Comparison of ENCODE assay signal across 8 cellular contexts in genomic region chr19:55586976-55587668, GRCh38. TPM values are rescaled to one million over a fixed set of nuclear protein-coding genes. Genes with fewer than 3 reads are reported as not detected.
DNase-seq lines count a peak whose midpoint lies in the region; ATAC-seq, FAIRE-seq and TF ChIP-seq lines count a peak whose summit lies in the region.

No MANE protein-coding gene starts in this region.

- H3K4me1 Mint-ChIP-seq in activated CD8-positive, alpha-beta memory T cell treated with anti-CD3 and anti-CD28 coated beads, Interleukin-2, amount 10 ng/mL, durations not matched to agents 7 days and 5 days = peaks cover 13% of the 10 kb centered on the region

- H3K36me3 Mint-ChIP-seq in activated CD8-positive, alpha-beta memory T cell treated with anti-CD3 and anti-CD28 coated beads, Interleukin-2, amount 10 ng/mL, durations not matched to agents 7 days and 5 days = no peaks in the 10 kb centered on the region

- H3K9ac ChIP-seq in H1 (replicated peaks in 1 of 4; ENCODE audit: extremely low read depth in 1 of 4, low read depth in 3 of 4, low read length in 3 of 4) (0 out of 7 replicates have a peak overlapping the region, but pooled peaks of 2 of the 4 experiments have one; percentile 8 to 20), mesenchymal stem cell (ENCODE audit: low read length) (peak overlapping the region; percentile 69)

- H3K27ac Mint-ChIP-seq in activated CD8-positive, alpha-beta memory T cell treated with anti-CD3 and anti-CD28 coated beads, Interleukin-2, amount 10 ng/mL, durations not matched to agents 7 days and 5 days = no peak overlapping the region

- no peaks in the 10 kb centered on the region; a peak in 1 of 7 replicates for H3K27me3 ChIP-seq in H1 (replicated peaks in 1 of 4; ENCODE audit: control insufficient read depth in 3 of 4, extremely low read depth in 1 of 4, insufficient read depth in 3 of 4, low read length in 3 of 4)
- H3K27me3 ChIP-seq in mesenchymal stem cell (ENCODE audit: control insufficient read depth in 1 of 2, insufficient read depth in 1 of 2, low read length in 2 of 2) = no peaks in the 10 kb centered on the region

- no peak overlapping the region for H2BK12ac ChIP-seq in H1 (ENCODE audit: low read depth, low read length)
- H2BK12ac ChIP-seq in mesenchymal stem cell (ENCODE audit: low read length in 2 of 2) = peak overlapping the region; percentile 49 to 73

- H3K4me3 ChIP-seq in H1 (ENCODE audit: extremely low read depth in 1 of 4, insufficient read depth in 2 of 4, low read depth in 3 of 4, low read length in 4 of 4) = peak overlapping the region; percentile 43 to 61 (median 50)
- H3K4me3 ChIP-seq in mesenchymal stem cell (ENCODE audit: insufficient read depth in 1 of 2, low read depth in 1 of 2, low read length in 2 of 2) = peak overlapping the region; percentile 30 to 78

- H3K56ac ChIP-seq in H1 (replicated peaks; ENCODE audit: insufficient read length, low read depth, low read length) = no peak overlapping the region

- CTCF ChIA-PET in activated CD8-positive, alpha-beta memory T cell treated with anti-CD3 and anti-CD28 coated beads, Interleukin-2, amount 10 ng/mL, durations not matched to agents 7 days and 5 days (lab: Charles Lee) = interaction anchor here (0.8 to 1.6 kb wide), 5 partner anchors 12 to 70 kb away, joined by 3 read pairs; partner anchors contain the start of genes FIZ1 and ZNF865
- CTCF ChIA-PET in H1 (lab: Charles Lee; ENCODE audit: partially characterized antibody) = interaction anchor here (0.9 to 1.4 kb wide), 3 partner anchors 12 to 46 kb away, joined by 3 to 4 read pairs (median 3); partner anchors contain the start of genes FIZ1 and ZNF524

- H3K23ac ChIP-seq in H1 (ENCODE audit: insufficient read length) = no peak overlapping the region
- peak overlapping the region in 1 of 2 experiments; percentile 53 for H3K23ac ChIP-seq in mesenchymal stem cell (ENCODE audit: low read length in 2 of 2)

- peaks cover 11% of the 10 kb centered on the region for H3K23me2 ChIP-seq in H1 (ENCODE audit: low read depth, low read length)

- WGBS in H1 (ENCODE audit: extremely low coverage in 1 of 2, insufficient coverage in 1 of 2, insufficient read length in 1 of 2, insufficient replicate concordance in 2 of 2, low coverage in 1 of 2, low lambda C conversion rate in 2 of 2, missing lambda C conversion rate in 1 of 2), 2 experiments = 3% methylated on average over 40 of the region's 40 CpGs; no CpG with 5 or more reads in 1 of the 2 experiments
- 2% methylated on average over 30 of the region's 40 CpGs for WGBS in mesenchymal stem cell

- H3K79me1 ChIP-seq in H1 (ENCODE audit: low read depth, low read length) (no peaks in the 10 kb centered on the region), mesenchymal stem cell (replicated peaks; ENCODE audit: low read length, poor library complexity, severe bottlenecking) (no peaks in the 10 kb centered on the region)

- no peak overlapping the region for H3K4ac ChIP-seq in H1 (replicated peaks; ENCODE audit: insufficient read length, low read depth, low read length)
- H3K4ac ChIP-seq in mesenchymal stem cell (ENCODE audit: low read depth in 1 of 2, low read length in 2 of 2) = peak overlapping the region; percentile 13 to 95

- no peaks in the 10 kb centered on the region for H3K79me2 ChIP-seq in H1 (ENCODE audit: control insufficient read depth in 1 of 2, insufficient read depth in 2 of 2, low read length in 2 of 2)

- H3K36me3 ChIP-seq in H1 (ENCODE audit: control insufficient read depth in 2 of 4, insufficient read depth in 4 of 4, low read length in 3 of 4) (no peaks in the 10 kb centered on the region), mesenchymal stem cell (ENCODE audit: control insufficient read depth in 1 of 2, insufficient read depth in 2 of 2, low read depth in 1 of 2, low read length in 2 of 2) (peaks cover 4 to 10% of the 10 kb centered on the region in 2 experiments)

- POLR2A ChIA-PET in H1 (lab: Charles Lee; ENCODE audit: partially characterized antibody) = interaction anchor here (1.4 to 5.5 kb wide), 5 partner anchors 11 to 52 kb away, joined by 3 to 42 read pairs (median 6); partner anchors contain the start of genes FIZ1 and ZNF524

- H4K5ac ChIP-seq in H1 (ENCODE audit: insufficient read length, low read depth, low read length) = no peak overlapping the region

- H2BK5ac ChIP-seq in H1 (ENCODE audit: low read depth, low read length) = no peak overlapping the region
- H2BK5ac ChIP-seq in mesenchymal stem cell (ENCODE audit: low read depth, low read length, poor library complexity, severe bottlenecking) = peak overlapping the region; percentile 34

- no peak overlapping the region for H4K91ac ChIP-seq in H1 (replicated peaks; ENCODE audit: insufficient read length, low read length)
- no peak overlapping the region for H4K91ac ChIP-seq in mesenchymal stem cell (ENCODE audit: low read length)

- H3K27ac ChIP-seq in H1 (ENCODE audit: low read depth, low read length) (no peak overlapping the region), mesenchymal stem cell (ENCODE audit: low read length, poor library complexity, severe bottlenecking) (peak overlapping the region; percentile 99)

- TF ChIP-seq RAD21 in H1 (IDR thresholded peaks at IDR 0.05 in 1 of 2, conservative IDR thresholded peaks at IDR 0.05 in 1 of 2; ENCODE audit: low read depth in 2 of 2, low read length in 2 of 2) = no peak

- DNase-seq in AG20443 (ENCODE audit: low spot score) (peak; percentile 96), HT-29 (ENCODE audit: low spot score) (peak; percentile 100), NOMO-1 (lab: John Stamatoyannopoulos, UW; ENCODE audit: unreplicated experiment in 2 of 2) (peak; percentile 70 to 76), H1 (ENCODE audit: low read depth in 1 of 2, low spot score in 2 of 2) (peak; percentile 84 to 99), mesenchymal stem cell (peak; percentile 93)
- DNase-seq in activated CD8-positive, alpha-beta memory T cell treated with anti-CD3 and anti-CD28 coated beads, Interleukin-2, amount 10 ng/mL, durations not matched to agents 7 days and 5 days = peak; percentile 93
- peak; percentile 81 for DNase-seq in stimulated activated CD8-positive, alpha-beta memory T cell treated with anti-CD3 and anti-CD28 coated beads, Interleukin-12 subunit alpha, Interleukin-12 subunit beta, amount 100 ng/mL, for 1 hour (ENCODE audit: low read depth)

- H3K14ac ChIP-seq in H1 (ENCODE audit: insufficient read length) (no peak overlapping the region), mesenchymal stem cell (ENCODE audit: low read length in 2 of 2) (no peak overlapping the region)

- no peak overlapping the region for H2BK120ac ChIP-seq in H1 (replicated peaks; ENCODE audit: low read depth, low read length)
- H2BK120ac ChIP-seq in mesenchymal stem cell (ENCODE audit: low read depth, low read length) = no peak overlapping the region

- H3K4me3 Mint-ChIP-seq in activated CD8-positive, alpha-beta memory T cell treated with anti-CD3 and anti-CD28 coated beads, Interleukin-2, amount 10 ng/mL, durations not matched to agents 7 days and 5 days = peak overlapping the region; percentile 67

- H4K20me1 ChIP-seq in H1 (replicated peaks in 1 of 2; ENCODE audit: control insufficient read depth in 1 of 2, insufficient read depth in 2 of 2, low read length in 2 of 2) = no peaks in the 10 kb centered on the region

- H3K27me3 Mint-ChIP-seq in activated CD8-positive, alpha-beta memory T cell treated with anti-CD3 and anti-CD28 coated beads, Interleukin-2, amount 10 ng/mL, durations not matched to agents 7 days and 5 days = peaks cover 23% of the 10 kb centered on the region

- no peak for TF ChIP-seq EP300 in H1 (IDR thresholded peaks at IDR 0.05; ENCODE audit: borderline replicate concordance in 1 of 2, low read depth in 2 of 2, low read length in 2 of 2)

- H2AFZ ChIP-seq in H1 (ENCODE audit: low read length) (0 out of 2 replicates have a peak overlapping the region, but pooled peaks have one; percentile 59), mesenchymal stem cell (ENCODE audit: low read depth, low read length) (peak overlapping the region; percentile 86)

- H3K9me3 Mint-ChIP-seq in activated CD8-positive, alpha-beta memory T cell treated with anti-CD3 and anti-CD28 coated beads, Interleukin-2, amount 10 ng/mL, durations not matched to agents 7 days and 5 days (ENCODE audit: low read depth) = no peaks in the 10 kb centered on the region

- ATAC-seq in GM19438 (IDR thresholded peaks at IDR 0.05; ENCODE audit: low read depth, unreplicated experiment) = peak; percentile 77
- ATAC-seq in activated CD8-positive, alpha-beta memory T cell treated with anti-CD3 and anti-CD28 coated beads, Interleukin-2, amount 10 ng/mL, durations not matched to agents 7 days and 5 days = peak; percentile 99

- no peak overlapping the region for H2BK20ac ChIP-seq in H1 (ENCODE audit: low read length)

- H3K4me1 ChIP-seq in H1 (replicated peaks in 1 of 4; ENCODE audit: control insufficient read depth in 3 of 4, insufficient read depth in 4 of 4, low read length in 3 of 4) (peaks cover 0 to 8% (median 5%) of the 10 kb centered on the region in 4 experiments; a peak in 6 of 7 replicates), mesenchymal stem cell (ENCODE audit: control insufficient read depth, insufficient read depth, low read depth, low read length) (peaks cover 28% of the 10 kb centered on the region)

- TF ChIP-seq CTCF in H1 (IDR thresholded peaks at IDR 0.05; ENCODE audit: control extremely low read depth in 1 of 3, insufficient read depth in 1 of 3, low read depth in 1 of 3, low read length in 3 of 3) = no peak

- peak overlapping the region; percentile 73 to 74 for H3K4me2 ChIP-seq in H1 (ENCODE audit: insufficient read depth in 1 of 2, low read depth in 2 of 2, low read length in 2 of 2)
- H3K4me2 ChIP-seq in mesenchymal stem cell (ENCODE audit: low read length, poor library complexity, severe bottlenecking) = peak overlapping the region; percentile 95

- FAIRE-seq in H1 (lab: Jason Lieb, UNC) = peak; percentile 92

- no peak for TF ChIP-seq POLR2A in H1 (IDR thresholded peaks at IDR 0.05; ENCODE audit: control extremely low read depth in 1 of 2, low read depth in 2 of 2, low read length in 2 of 2)

- H2AK5ac ChIP-seq in H1 (ENCODE audit: low read depth, low read length) = no peak overlapping the region
- peak overlapping the region; percentile 5 for H2AK5ac ChIP-seq in mesenchymal stem cell (ENCODE audit: low read length, severe bottlenecking)

- H3K9me3 ChIP-seq in H1 (ENCODE audit: insufficient read depth in 2 of 2, low read depth in 1 of 2, low read length in 1 of 2) (no peaks in the 10 kb centered on the region), mesenchymal stem cell (ENCODE audit: control insufficient read depth, low read length) (no peaks in the 10 kb centered on the region)

- no peak overlapping the region for H4K8ac ChIP-seq in H1 (ENCODE audit: extremely low read depth, insufficient read depth, low read length)
- peak overlapping the region; percentile 93 for H4K8ac ChIP-seq in mesenchymal stem cell (ENCODE audit: low read length)

- H3K18ac ChIP-seq in H1 (ENCODE audit: extremely low read depth, low read length) = peak overlapping the region; percentile 60
- H3K18ac ChIP-seq in mesenchymal stem cell (ENCODE audit: low read depth in 1 of 2, low read length in 2 of 2) = peak overlapping the region; percentile 81 to 86

- H2BK15ac ChIP-seq in H1 (ENCODE audit: low read length) = no peak overlapping the region
- peak overlapping the region; percentile 86 for H2BK15ac ChIP-seq in mesenchymal stem cell (ENCODE audit: low read depth, poor library complexity, severe bottlenecking)

RNA-seq across cellular contexts. Expression of gene ZNF579, which starts 6.5 kb away (rescaled TPM):
- 17.0 and 23.1 TPM in 2 replicates for total RNA-seq in HT-29 (2014; rRNA removed; shearing (Covaris generic))
- 1 to 10 TPM; 5.6 to 7.5 TPM for total RNA-seq in activated CD8-positive, alpha-beta memory T cell treated with anti-CD3 and anti-CD28 coated beads, Interleukin-2, amount 10 ng/mL, durations not matched to agents 7 days and 5 days
- 18.9 and 19.0 TPM in 2 replicates for total RNA-seq in H1 (2021; fragmentation: NEBNext Ultra II Directional; extraction: Animal tissue kit (Norgen Biotek cat#: 25700))
- 10.0 and 16.4 TPM in 2 replicates for polyA plus RNA-seq in H1 (2011; rRNA removed)
- polyA plus RNA-seq in H1 (2011; cell fraction: cytosol; rRNA removed) = 10.7 TPM
- polyA plus RNA-seq in H1 (2011; cell fraction: nucleus; rRNA removed) = 17.3 TPM
- 9.1 to 16.9 TPM (median 15.6 TPM) in 4 replicates for polyA plus RNA-seq in H1 (2012, experiment 1 of 2)
- polyA plus RNA-seq in H1 (2012, experiment 2 of 2) = 7.5 TPM
- 22.8 TPM for polyA plus RNA-seq in H1 (2013, experiment 1 of 2)
- polyA plus RNA-seq in H1 (2013, experiment 2 of 2) = 19.2 TPM
- polyA minus RNA-seq in H1 (2011; rRNA and poly(A)+ RNA removed) = 2.1 and 4.3 TPM in 2 replicates
- polyA minus RNA-seq in H1 (2011; cell fraction: cytosol; rRNA and poly(A)+ RNA removed) = 9.6 TPM
- polyA minus RNA-seq in H1 (2011; cell fraction: nucleus; rRNA and poly(A)+ RNA removed) = 14.9 TPM
- polyA plus RNA-seq in mesenchymal stem cell (2013, experiment 1 of 2) = 25.8 TPM
- 25.7 TPM for polyA plus RNA-seq in mesenchymal stem cell (2013, experiment 2 of 2)

RNA-seq across cellular contexts. Expression of gene FIZ1, which starts 12.2 kb away (rescaled TPM):
- total RNA-seq in HT-29 (2014; rRNA removed; shearing (Covaris generic)) = 15.9 and 19.2 TPM in 2 replicates
- total RNA-seq in activated CD8-positive, alpha-beta memory T cell treated with anti-CD3 and anti-CD28 coated beads, Interleukin-2, amount 10 ng/mL, durations not matched to agents 7 days and 5 days = 10 to 100 TPM; 13.0 to 15.7 TPM
- total RNA-seq in H1 (2021; fragmentation: NEBNext Ultra II Directional; extraction: Animal tissue kit (Norgen Biotek cat#: 25700)) = 17.6 and 18.5 TPM in 2 replicates
- 9.1 and 13.0 TPM in 2 replicates for polyA plus RNA-seq in H1 (2011; rRNA removed)
- 9.1 TPM for polyA plus RNA-seq in H1 (2011; cell fraction: cytosol; rRNA removed)
- polyA plus RNA-seq in H1 (2011; cell fraction: nucleus; rRNA removed) = 14.5 TPM
- polyA plus RNA-seq in H1 (2012, experiment 1 of 2) = 12.0 to 16.3 TPM (median 15.0 TPM) in 4 replicates
- polyA plus RNA-seq in H1 (2012, experiment 2 of 2) = 12.9 TPM
- polyA plus RNA-seq in H1 (2013, experiment 1 of 2) = 11.5 TPM
- 11.4 TPM for polyA plus RNA-seq in H1 (2013, experiment 2 of 2)
- 4.7 and 6.3 TPM in 2 replicates for polyA minus RNA-seq in H1 (2011; rRNA and poly(A)+ RNA removed)
- polyA minus RNA-seq in H1 (2011; cell fraction: cytosol; rRNA and poly(A)+ RNA removed) = 7.6 TPM
- 6.5 TPM for polyA minus RNA-seq in H1 (2011; cell fraction: nucleus; rRNA and poly(A)+ RNA removed)
- polyA plus RNA-seq in mesenchymal stem cell (2013, experiment 1 of 2) = 8.5 TPM
- polyA plus RNA-seq in mesenchymal stem cell (2013, experiment 2 of 2) = 8.9 TPM

RNA-seq across cellular contexts. Expression of gene ZNF524, which starts 13.0 kb away (rescaled TPM):
- total RNA-seq in HT-29 (2014; rRNA removed; shearing (Covaris generic)) = 69.6 and 81.2 TPM in 2 replicates
- total RNA-seq in activated CD8-positive, alpha-beta memory T cell treated with anti-CD3 and anti-CD28 coated beads, Interleukin-2, amount 10 ng/mL, durations not matched to agents 7 days and 5 days = 10 to 100 TPM; 26.5 to 30.2 TPM
- total RNA-seq in H1 (2021; fragmentation: NEBNext Ultra II Directional; extraction: Animal tissue kit (Norgen Biotek cat#: 25700)) = 4.7 and 5.4 TPM in 2 replicates
- polyA plus RNA-seq in H1 (2011; rRNA removed) = 4.4 and 7.0 TPM in 2 replicates
- 3.9 TPM for polyA plus RNA-seq in H1 (2011; cell fraction: cytosol; rRNA removed)
- 7.3 TPM for polyA plus RNA-seq in H1 (2011; cell fraction: nucleus; rRNA removed)
- 1.3 to 4.2 TPM (median 3.6 TPM) in 4 replicates for polyA plus RNA-seq in H1 (2012, experiment 1 of 2)
- 2.7 TPM for polyA plus RNA-seq in H1 (2012, experiment 2 of 2)
- polyA plus RNA-seq in H1 (2013, experiment 1 of 2) = 2.8 TPM
- 3.4 TPM for polyA plus RNA-seq in H1 (2013, experiment 2 of 2)
- polyA minus RNA-seq in H1 (2011; rRNA and poly(A)+ RNA removed) = 0.73 and 0.79 TPM in 2 replicates
- 4.3 TPM for polyA minus RNA-seq in H1 (2011; cell fraction: cytosol; rRNA and poly(A)+ RNA removed)
- polyA minus RNA-seq in H1 (2011; cell fraction: nucleus; rRNA and poly(A)+ RNA removed) = 6.0 TPM
- polyA plus RNA-seq in mesenchymal stem cell (2013, experiment 1 of 2) = 8.4 TPM
- 9.2 TPM for polyA plus RNA-seq in mesenchymal stem cell (2013, experiment 2 of 2)

RNA-seq across cellular contexts. Expression of gene ZNF865, which starts 18.3 kb away (rescaled TPM):
- total RNA-seq in HT-29 (2014; rRNA removed; shearing (Covaris generic)) = 9.1 and 9.6 TPM in 2 replicates
- total RNA-seq in activated CD8-positive, alpha-beta memory T cell treated with anti-CD3 and anti-CD28 coated beads, Interleukin-2, amount 10 ng/mL, durations not matched to agents 7 days and 5 days = 10 to 100 TPM; 14.4 to 16.7 TPM
- total RNA-seq in H1 (2021; fragmentation: NEBNext Ultra II Directional; extraction: Animal tissue kit (Norgen Biotek cat#: 25700)) = 13.6 and 14.6 TPM in 2 replicates
- 3.5 and 5.9 TPM in 2 replicates for polyA plus RNA-seq in H1 (2011; rRNA removed)
- polyA plus RNA-seq in H1 (2011; cell fraction: cytosol; rRNA removed) = 3.2 TPM
- 5.2 TPM for polyA plus RNA-seq in H1 (2011; cell fraction: nucleus; rRNA removed)
- 4.2 to 8.5 TPM (median 7.3 TPM) in 4 replicates for polyA plus RNA-seq in H1 (2012, experiment 1 of 2)
- 3.5 TPM for polyA plus RNA-seq in H1 (2012, experiment 2 of 2)
- polyA plus RNA-seq in H1 (2013, experiment 1 of 2) = 8.2 TPM
- polyA plus RNA-seq in H1 (2013, experiment 2 of 2) = 8.3 TPM
- polyA minus RNA-seq in H1 (2011; rRNA and poly(A)+ RNA removed) = 0.49 and 1.1 TPM in 2 replicates
- 6.8 TPM for polyA minus RNA-seq in H1 (2011; cell fraction: cytosol; rRNA and poly(A)+ RNA removed)
- polyA minus RNA-seq in H1 (2011; cell fraction: nucleus; rRNA and poly(A)+ RNA removed) = 5.9 TPM
- 9.1 TPM for polyA plus RNA-seq in mesenchymal stem cell (2013, experiment 1 of 2)
- polyA plus RNA-seq in mesenchymal stem cell (2013, experiment 2 of 2) = 8.8 TPM

RNA-seq across cellular contexts. Expression of gene ZNF784, which starts 37.2 kb away (rescaled TPM):
- 17.5 and 19.9 TPM in 2 replicates for total RNA-seq in HT-29 (2014; rRNA removed; shearing (Covaris generic))
- 1 to 10 TPM; 5.1 to 7.3 TPM for total RNA-seq in activated CD8-positive, alpha-beta memory T cell treated with anti-CD3 and anti-CD28 coated beads, Interleukin-2, amount 10 ng/mL, durations not matched to agents 7 days and 5 days
- total RNA-seq in H1 (2021; fragmentation: NEBNext Ultra II Directional; extraction: Animal tissue kit (Norgen Biotek cat#: 25700)) = 8.0 and 8.6 TPM in 2 replicates
- polyA plus RNA-seq in H1 (2011; rRNA removed) = 6.5 and 9.8 TPM in 2 replicates
- 7.1 TPM for polyA plus RNA-seq in H1 (2011; cell fraction: cytosol; rRNA removed)
- polyA plus RNA-seq in H1 (2011; cell fraction: nucleus; rRNA removed) = 25.5 TPM
- polyA plus RNA-seq in H1 (2012, experiment 1 of 2) = 7.0 to 11.1 TPM (median 10.1 TPM) in 4 replicates
- polyA plus RNA-seq in H1 (2012, experiment 2 of 2) = 8.3 TPM
- polyA plus RNA-seq in H1 (2013, experiment 1 of 2) = 3.9 TPM
- polyA plus RNA-seq in H1 (2013, experiment 2 of 2) = 3.9 TPM
- polyA minus RNA-seq in H1 (2011; rRNA and poly(A)+ RNA removed) = 5.2 and 8.4 TPM in 2 replicates
- 5.8 TPM for polyA minus RNA-seq in H1 (2011; cell fraction: cytosol; rRNA and poly(A)+ RNA removed)
- polyA minus RNA-seq in H1 (2011; cell fraction: nucleus; rRNA and poly(A)+ RNA removed) = 8.9 TPM
- polyA plus RNA-seq in mesenchymal stem cell (2013, experiment 1 of 2) = 2.4 TPM
- 2.5 TPM for polyA plus RNA-seq in mesenchymal stem cell (2013, experiment 2 of 2)
